1 cellular context compared by ENCODE assay signal in genomic region chr9:69760278-69760610, GRCh38.
TF ChIP-seq lines count a peak whose summit lies in the region.

No MANE protein-coding gene starts in this region.

TF ChIP-seq in H1, 55 proteins besides CTCF, POLR2A, EP300 and RAD21 (continued from another document):
- TF ChIP-seq CHD7 (IDR thresholded peaks at IDR 0.05; ENCODE audit: insufficient replicate concordance, low read length) (no peak), POLR2AphosphoS5 (IDR thresholded peaks at IDR 0.05; ENCODE audit: low read depth, low read length) (no peak), YY1 (IDR thresholded peaks at IDR 0.05; ENCODE audit: low read depth, low read length) (no peak), GTF2F1 (IDR thresholded peaks at IDR 0.05; ENCODE audit: borderline replicate concordance, low read depth, low read length) (no peak), ATF2 (IDR thresholded peaks at IDR 0.05; ENCODE audit: low read length) (no peak)
